Comparison of ENCODE assay signal across 1 cellular context in the genomic region with DNA sequence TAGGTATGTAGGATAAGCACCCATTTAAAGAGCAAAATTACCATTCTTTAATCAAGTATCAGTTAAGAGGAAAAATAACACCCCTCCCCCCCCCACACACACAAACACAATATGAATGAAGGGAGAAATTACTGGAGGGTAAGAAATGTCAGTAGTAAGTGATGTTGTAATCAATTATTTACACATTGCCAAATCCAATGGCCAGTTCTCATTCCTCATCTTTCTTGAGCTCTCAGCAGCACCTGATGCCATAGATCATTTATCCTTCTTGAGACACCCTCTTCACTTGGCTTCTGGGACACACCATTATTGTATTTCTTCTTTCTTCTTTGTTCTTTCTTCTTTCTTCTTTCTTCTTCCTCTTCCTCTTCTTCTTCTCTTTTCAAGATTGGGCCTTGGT.
TF ChIP-seq lines count a peak whose summit lies in the region.

No MANE protein-coding gene starts in this region.

TF ChIP-seq in HCT116, 20 proteins besides CTCF, POLR2A, EP300 and RAD21 (continued from another document):
- TF ChIP-seq YY1 (IDR thresholded peaks at IDR 0.05; ENCODE audit: extremely low read depth, insufficient replicate concordance, low read depth, low read length) (no peak), ATF3 (IDR thresholded peaks at IDR 0.05) (no peak), JUND (IDR thresholded peaks at IDR 0.05) (no peak), REST (IDR thresholded peaks at IDR 0.05; ENCODE audit: low read depth) (no peak), SP1 (IDR thresholded peaks at IDR 0.05; ENCODE audit: low read depth) (no peak), EGR1 (IDR thresholded peaks at IDR 0.05; ENCODE audit: low read depth) (no peak), EZH2 (IDR thresholded peaks at IDR 0.05) (no peak), ZNF274 (IDR thresholded peaks at IDR 0.05; ENCODE audit: low read depth, low read length) (no peak), ZFX (IDR thresholded peaks at IDR 0.05) (no peak), CEBPB (IDR thresholded peaks at IDR 0.05; ENCODE audit: low read depth) (no peak)
TF ChIP-seq in HCT116: peak in this region for 0.
